ENCODE assay signal across 8 cellular contexts in genomic region chr22:30921108-30921507, GRCh38. TPM values are rescaled to one million over a fixed set of nuclear protein-coding genes. Genes with fewer than 3 reads are reported as not detected.
DNase-seq lines count a peak whose midpoint lies in the region; ATAC-seq, FAIRE-seq and TF ChIP-seq lines count a peak whose summit lies in the region.

No MANE protein-coding gene starts in this region.

- no peak for FAIRE-seq in pancreas (lab: Jason Lieb, UNC)

- H3K9me3 ChIP-seq in pancreas, result no peaks in the 10 kb centered on the region

- H3K27ac Mint-ChIP-seq in dendritic cell treated with granulocyte-macrophage colony-stimulating factor and Interleukin-4, amounts not matched to agents 40 ng/mL and 50 ng/mL, for 4 days, result peak overlapping the region; percentile 80

- H3K4me3 ChIP-seq in pancreas, result peak overlapping the region in 2 of 4 donors; percentile 30 to 43

- peaks cover 0 to 5% (median 4%) of the 10 kb centered on the region in 3 donors for H3K4me1 ChIP-seq in pancreas

- peak in 3 of 4 donors; percentile 20 to 39 (median 22) for ATAC-seq in pancreas

- no peak for TF ChIP-seq CTCF in pancreas (IDR thresholded peaks at IDR 0.05)

- peaks cover 7% of the 10 kb centered on the region for H3K9me3 Mint-ChIP-seq in dendritic cell treated with granulocyte-macrophage colony-stimulating factor and Interleukin-4, amounts not matched to agents 40 ng/mL and 50 ng/mL, for 4 days

- H3K27me3 ChIP-seq in pancreas, result no peaks in the 10 kb centered on the region

- DNase-seq in DMS53 (lab: John Stamatoyannopoulos, UW) (peak; percentile 21), DMS53 treated with DMSO at 0.1 percent for 48 hours (lab: John Stamatoyannopoulos, UW; ENCODE audit: unreplicated experiment) (no peak), MV-4-11 (lab: John Stamatoyannopoulos, UW) (peak; percentile 10), pancreas (no peak), NK-92 (lab: John Stamatoyannopoulos, UW; ENCODE audit: unreplicated experiment) (no peak), NCI-H1930 (lab: John Stamatoyannopoulos, UW) (no peak), NCI-H146 treated with DMSO at 0.1 percent for 48 hours (lab: John Stamatoyannopoulos, UW; ENCODE audit: unreplicated experiment) (no peak)

- H3K4me3 Mint-ChIP-seq in dendritic cell treated with granulocyte-macrophage colony-stimulating factor and Interleukin-4, amounts not matched to agents 40 ng/mL and 50 ng/mL, for 4 days, result peak overlapping the region; percentile 75

- WGBS in pancreas, 2 donors, result 53 to 73% methylated on average over 6 of the region's 6 CpGs

- peaks cover 9% of the 10 kb centered on the region for H3K27me3 Mint-ChIP-seq in dendritic cell treated with granulocyte-macrophage colony-stimulating factor and Interleukin-4, amounts not matched to agents 40 ng/mL and 50 ng/mL, for 4 days

- H3K36me3 Mint-ChIP-seq in dendritic cell treated with granulocyte-macrophage colony-stimulating factor and Interleukin-4, amounts not matched to agents 40 ng/mL and 50 ng/mL, for 4 days (ENCODE audit: low read depth), result peaks cover 32% of the 10 kb centered on the region

- H3K36me3 ChIP-seq in pancreas, result no peaks in the 10 kb centered on the region

- H3K4me1 Mint-ChIP-seq in dendritic cell treated with granulocyte-macrophage colony-stimulating factor and Interleukin-4, amounts not matched to agents 40 ng/mL and 50 ng/mL, for 4 days (ENCODE audit: low read depth), result no peaks in the 10 kb centered on the region

- intact Hi-C loops in dendritic cell treated with granulocyte-macrophage colony-stimulating factor and Interleukin-4, amounts not matched to agents 40 ng/mL and 50 ng/mL, for 4 days (cut with micrococcal nuclease), result loop anchor here (10.0 kb wide), 1 partner anchor 286 kb away; the partner anchor contains the start of gene SLC35E4
- intact Hi-C loops in pancreas (cut with DNase I), result loop anchor here in 1 of 3 donors (5.0 to 10.0 kb wide), 2 partner anchors 156 to 289 kb away; no protein-coding TSS in a partner anchor

- no peak overlapping the region for H3K27ac ChIP-seq in pancreas

RNA-seq across cellular contexts. Expression of gene MORC2, which starts 47.5 kb away (rescaled TPM):
- total RNA-seq in pancreas, result 10 to 100 TPM in 2 of 6 donors, 1 to 10 TPM in 4; 7.8 to 16.7 (median 9.7) TPM
- polyA plus RNA-seq in pancreas, result 10 to 100 TPM; 30.9 to 36.1 TPM

RNA-seq across cellular contexts. Expression of gene TUG1, which starts 48.0 kb away (rescaled TPM):
- 10 to 100 TPM; 18.7 to 38.4 (median 23.0) TPM for total RNA-seq in pancreas
- 10 to 100 TPM; 18.2 to 49.1 TPM for polyA plus RNA-seq in pancreas

Comparison
In these comparisons a context has a peak if more than half of its experiments do, and no peak if none do; other contexts are left out.
1. DNase-seq: peak in DMS53 (single experiment) and MV-4-11 (single experiment); none in DMS53 treated with DMSO at 0.1 percent for 48 hours (single experiment), pancreas (0 of 6), NK-92 (single experiment), NCI-H1930 (0 of 2) and NCI-H146 treated with DMSO at 0.1 percent for 48 hours (single experiment).